ENCODE assay signal across 8 cellular contexts in the genomic region with DNA sequence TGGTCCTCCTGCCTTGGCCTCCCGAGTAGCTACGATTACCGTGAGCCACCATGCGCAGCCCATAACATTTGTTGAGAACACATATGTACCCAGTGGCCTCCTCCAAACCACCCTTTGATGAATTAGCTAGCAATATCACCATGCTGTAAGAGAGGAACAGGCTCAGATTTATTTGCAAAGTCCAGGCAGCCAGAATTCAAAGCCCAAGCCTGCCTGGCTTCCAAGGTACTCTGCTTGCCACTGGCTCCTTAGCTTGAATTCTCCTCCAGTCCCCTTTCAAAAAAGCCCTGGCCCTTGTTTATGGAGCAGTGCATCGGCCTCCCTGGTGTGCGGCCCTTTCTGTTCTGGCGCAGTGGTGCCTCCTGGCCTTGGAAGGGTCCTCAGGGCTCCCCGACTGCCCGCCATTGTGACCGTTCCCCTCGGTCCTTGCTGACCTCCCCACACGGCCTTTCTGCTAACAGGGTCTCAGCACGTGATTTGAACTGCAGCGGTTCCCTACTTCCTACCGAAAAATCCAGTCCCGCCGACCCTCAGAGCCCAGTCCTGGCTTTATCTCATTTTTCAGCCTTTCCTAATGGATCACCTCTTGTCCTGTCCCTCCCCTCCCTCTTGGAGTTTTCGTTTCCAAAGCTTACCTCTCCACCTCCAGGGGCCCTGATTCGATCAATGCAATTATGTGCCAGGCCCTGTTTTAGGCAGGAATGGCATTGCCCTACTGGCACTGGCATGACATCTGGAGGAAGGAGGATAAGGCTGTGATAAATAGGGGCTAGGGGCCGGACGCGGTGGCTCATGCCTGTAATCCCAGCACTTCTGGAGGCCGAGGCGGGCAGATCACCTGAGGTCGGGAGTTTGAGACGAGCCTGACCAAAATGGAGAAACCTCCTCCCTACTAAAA. TPM values are rescaled to one million over a fixed set of nuclear protein-coding genes. Genes with fewer than 3 reads are reported as not detected.
A peak's percentile ranks its signal among the peaks of the same experiment; 100 is the strongest.
DNase-seq lines count a peak whose midpoint lies in the region; ATAC-seq, FAIRE-seq and TF ChIP-seq lines count a peak whose summit lies in the region.

No MANE protein-coding gene starts in this region.

- peak overlapping the region in 1 of 2 donors; percentile 85 for H3K4me3 ChIP-seq in CD4-positive, alpha-beta memory T cell (ENCODE audit: low read length in 2 of 2)
- H3K4me3 ChIP-seq in Panc1 (ENCODE audit: low read depth in 2 of 2, low read length in 2 of 2) (peak overlapping the region; percentile 51 to 63), endothelial cell of umbilical vein (replicated peaks in 1 of 3; ENCODE audit: insufficient read depth in 1 of 3, low read depth in 1 of 3, low read length in 3 of 3) (no peak overlapping the region), prostate gland (peak overlapping the region in 1 of 2 donors; percentile 67), trophoblast cell (ENCODE audit: low read depth, low read length) (no peak overlapping the region)

- no peak overlapping the region for H2AK5ac ChIP-seq in trophoblast cell (ENCODE audit: low read length)

- H3K9ac ChIP-seq in endothelial cell of umbilical vein (replicated peaks; ENCODE audit: extremely low read depth, insufficient read depth, low read length) (no peak overlapping the region), trophoblast cell (ENCODE audit: low read length) (no peak overlapping the region)

- no peak overlapping the region for H2BK120ac ChIP-seq in trophoblast cell (ENCODE audit: insufficient read depth, low read length, poor library complexity)

- H3K79me1 ChIP-seq in trophoblast cell (ENCODE audit: low read length): peaks cover 8% of the 10 kb centered on the region

- no peak for DNase-seq in CD4-positive, alpha-beta memory T cell
- DNase-seq in Panc1 (ENCODE audit: low read depth, low spot score): no peak
- no peak for DNase-seq in endothelial cell of umbilical vein (ENCODE audit: low read depth, low spot score)
- DNase-seq in prostate gland (ENCODE audit: low spot score): no peak
- no peak for DNase-seq in AG20443 (ENCODE audit: low spot score)
- DNase-seq in trophoblast cell: no peak
- DNase-seq in cerebellum (ENCODE audit: low spot score): no peak

- no peaks in the 10 kb centered on the region for H4K20me1 ChIP-seq in endothelial cell of umbilical vein (replicated peaks; ENCODE audit: control insufficient read depth, extremely low read depth, insufficient read depth, low read length)

- in situ Hi-C loops in Panc1 (cut with HindIII; ENCODE audit: low pct_unique_long_range_greater_than_20kb, low sequenced_read_pairs): no loop called here

- no peaks in the 10 kb centered on the region for H3K9me3 Mint-ChIP-seq in CD4-positive, alpha-beta memory T cell

- no peak overlapping the region for H3K4ac ChIP-seq in trophoblast cell (ENCODE audit: low read depth, low read length)

- H3K79me2 ChIP-seq in endothelial cell of umbilical vein (ENCODE audit: control insufficient read depth, insufficient read depth, low read length): peaks cover 19% of the 10 kb centered on the region
- H3K79me2 ChIP-seq in trophoblast cell (ENCODE audit: control insufficient read depth, insufficient read depth, low read length, poor library complexity): peaks cover 7% of the 10 kb centered on the region

- no peak overlapping the region for H3K4me2 ChIP-seq in endothelial cell of umbilical vein (ENCODE audit: insufficient read depth, low read length)
- H3K4me2 ChIP-seq in trophoblast cell (ENCODE audit: low read length): no peak overlapping the region

- BruUV-seq in Panc1 (replicated peaks; lab: Mats Ljungman, UMichigan): no TSS peak
- BruUV-seq in endothelial cell of umbilical vein (replicated peaks; lab: Mats Ljungman, UMichigan): no TSS peak

- H3K23ac ChIP-seq in trophoblast cell (ENCODE audit: low read length): no peak overlapping the region

- FAIRE-seq in endothelial cell of umbilical vein (lab: Jason Lieb, UNC): peak; percentile 18

- peaks cover 5 to 22% (median 11%) of the 10 kb centered on the region in 4 donors for H3K4me1 Mint-ChIP-seq in CD4-positive, alpha-beta memory T cell

- dilution Hi-C loops in endothelial cell of umbilical vein (cut with MboI; ENCODE audit: extremely low pct_ligation_motif_present, low sequenced_read_pairs): no loop called here

- no peak overlapping the region for H3K14ac ChIP-seq in trophoblast cell (ENCODE audit: low read length)

- H2AFZ ChIP-seq in endothelial cell of umbilical vein (ENCODE audit: low read depth, low read length) (no peak overlapping the region), trophoblast cell (ENCODE audit: insufficient read depth, low read length, poor library complexity) (no peak overlapping the region)

- H3K18ac ChIP-seq in trophoblast cell (ENCODE audit: low read length): no peak overlapping the region

- no peaks in the 10 kb centered on the region for H3K27me3 Mint-ChIP-seq in CD4-positive, alpha-beta memory T cell

- peaks cover 13% of the 10 kb centered on the region for H3K4me1 ChIP-seq in CD4-positive, alpha-beta memory T cell (ENCODE audit: insufficient read depth, low read length)
- H3K4me1 ChIP-seq in Panc1 (ENCODE audit: control insufficient read depth, insufficient read depth, low read length): peaks cover 45% of the 10 kb centered on the region
- peaks cover 3% of the 10 kb centered on the region for H3K4me1 ChIP-seq in endothelial cell of umbilical vein (ENCODE audit: control insufficient read depth, extremely low read depth, insufficient read depth, low read length)
- H3K4me1 ChIP-seq in prostate gland (replicated peaks): peaks cover 7% of the 10 kb centered on the region
- H3K4me1 ChIP-seq in trophoblast cell (ENCODE audit: control insufficient read depth in 1 of 2, insufficient read depth in 2 of 2, low read length in 2 of 2): peaks cover 19 to 29% of the 10 kb centered on the region in 2 experiments

- no peaks in the 10 kb centered on the region for H3K9me1 ChIP-seq in endothelial cell of umbilical vein (replicated peaks; ENCODE audit: control insufficient read depth, extremely low read depth, insufficient read depth, low read length)

- H3K27me3 ChIP-seq in CD4-positive, alpha-beta memory T cell (ENCODE audit: insufficient read depth, low read length): no peaks in the 10 kb centered on the region
- no peaks in the 10 kb centered on the region for H3K27me3 ChIP-seq in Panc1 (ENCODE audit: control insufficient read depth, insufficient read depth, low read length)
- no peaks in the 10 kb centered on the region for H3K27me3 ChIP-seq in endothelial cell of umbilical vein (ENCODE audit: control insufficient read depth in 2 of 2, insufficient read depth in 2 of 2, low read length in 2 of 2)
- no peaks in the 10 kb centered on the region for H3K27me3 ChIP-seq in prostate gland (replicated peaks; ENCODE audit: insufficient read depth)
- no peaks in the 10 kb centered on the region for H3K27me3 ChIP-seq in trophoblast cell (ENCODE audit: insufficient read depth, low read length)

- H4K91ac ChIP-seq in trophoblast cell (ENCODE audit: low read depth, low read length): no peak overlapping the region

- TF ChIP-seq CTCF in Panc1 (IDR thresholded peaks at IDR 0.05) (no peak), endothelial cell of umbilical vein (IDR thresholded peaks at IDR 0.05; ENCODE audit: extremely low read depth in 1 of 2, insufficient read depth in 1 of 2, low read depth in 1 of 2, low read length in 2 of 2) (no peak), prostate gland (IDR thresholded peaks at IDR 0.05) (no peak)

- peaks cover 3% of the 10 kb centered on the region for H3K36me3 ChIP-seq in CD4-positive, alpha-beta memory T cell (ENCODE audit: insufficient read depth, low read length)
- H3K36me3 ChIP-seq in Panc1 (ENCODE audit: control insufficient read depth, insufficient read depth, low read length): no peaks in the 10 kb centered on the region
- H3K36me3 ChIP-seq in endothelial cell of umbilical vein (ENCODE audit: control insufficient read depth in 2 of 2, extremely low read depth in 1 of 2, insufficient read depth in 2 of 2, low read length in 2 of 2): peaks cover 0 to 6% of the 10 kb centered on the region in 2 experiments
- H3K36me3 ChIP-seq in prostate gland: no peaks in the 10 kb centered on the region
- peaks cover 4 to 13% of the 10 kb centered on the region in 2 experiments for H3K36me3 ChIP-seq in trophoblast cell (ENCODE audit: control insufficient read depth in 1 of 2, insufficient read depth in 2 of 2, low read length in 2 of 2)

- TF ChIP-seq POLR2A in endothelial cell of umbilical vein (IDR thresholded peaks at IDR 0.05; ENCODE audit: low read depth, low read length) (no peak), prostate gland (IDR thresholded peaks at IDR 0.05) (no peak)

- no peaks in the 10 kb centered on the region for H3K9me3 ChIP-seq in CD4-positive, alpha-beta memory T cell (ENCODE audit: control insufficient read depth in 1 of 2, low read length in 2 of 2)
- H3K9me3 ChIP-seq in Panc1 (ENCODE audit: control insufficient read depth, insufficient read depth, low read depth, low read length) (no peaks in the 10 kb centered on the region), endothelial cell of umbilical vein (replicated peaks; ENCODE audit: control insufficient read depth, insufficient read depth, low read length) (no peaks in the 10 kb centered on the region), prostate gland (no peaks in the 10 kb centered on the region), trophoblast cell (ENCODE audit: insufficient read depth, low read depth, low read length) (peaks cover 2% of the 10 kb centered on the region)

- H3K27ac Mint-ChIP-seq in CD4-positive, alpha-beta memory T cell: peak overlapping the region in 6 of 7 donors; percentile 51 to 78 (median 76)

- no peak overlapping the region for H4K12ac ChIP-seq in trophoblast cell (ENCODE audit: low read depth, low read length)

- peak overlapping the region; percentile 29 to 71 (median 65) for H3K4me3 Mint-ChIP-seq in CD4-positive, alpha-beta memory T cell

- H2BK5ac ChIP-seq in trophoblast cell (ENCODE audit: low read depth, low read length, poor library complexity): no peak overlapping the region

- no peak overlapping the region for H3K27ac ChIP-seq in CD4-positive, alpha-beta memory T cell (ENCODE audit: low read depth, low read length)
- H3K27ac ChIP-seq in Panc1 (ENCODE audit: low read length): peak overlapping the region; percentile 29; the same call in 1 of the 2 replicates
- H3K27ac ChIP-seq in endothelial cell of umbilical vein (ENCODE audit: insufficient read depth, low read depth, low read length): no peak overlapping the region
- H3K27ac ChIP-seq in prostate gland: peak overlapping the region; percentile 92
- no peak overlapping the region for H3K27ac ChIP-seq in trophoblast cell (ENCODE audit: low read depth, low read length)

- peak; percentile 2; the same call in 1 of the 2 replicates for ATAC-seq in Panc1
- ATAC-seq in HG02588 (IDR thresholded peaks at IDR 0.05; ENCODE audit: unreplicated experiment): no peak

- peaks cover 0 to 14% of the 10 kb centered on the region in 2 donors for H3K36me3 Mint-ChIP-seq in CD4-positive, alpha-beta memory T cell

- WGBS in prostate gland: 65% methylated on average over 26 of the region's 26 CpGs
- WGBS in trophoblast cell (ENCODE audit: extremely low coverage, insufficient coverage, insufficient read length): no CpG with 5 or more reads among the region's 26 CpGs

- H2BK12ac ChIP-seq in trophoblast cell (ENCODE audit: low read length): no peak overlapping the region

- no peak overlapping the region for H4K8ac ChIP-seq in trophoblast cell (ENCODE audit: low read depth, low read length)

- POLR2A ChIA-PET in CD4-positive, alpha-beta memory T cell (lab: Charles Lee; ENCODE audit: partially characterized antibody): interaction anchor here (0.9 kb wide), 1 partner anchor 15 kb away, joined by 3 read pairs; no protein-coding TSS in a partner anchor
- POLR2A ChIA-PET in Panc1 (lab: Charles Lee) (interaction anchor here (0.5 to 0.6 kb wide), 2 partner anchors 24 to 58 kb away, joined by 3 to 17 read pairs; no protein-coding TSS in a partner anchor), endothelial cell of umbilical vein (lab: Charles Lee) (no interaction called here)

- intact Hi-C loops in CD4-positive, alpha-beta memory T cell (cut with micrococcal nuclease): loop anchor here (2.0 kb wide), 1 partner anchor 23 kb away; a partner anchor contains a TSS
- intact Hi-C loops in Panc1 (cut with micrococcal nuclease; ENCODE audit: unreplicated experiment) (no loop called here), endothelial cell of umbilical vein (cut with micrococcal nuclease) (no loop called here), prostate gland (cut with DNase I) (no loop called here)

- CTCF ChIA-PET in CD4-positive, alpha-beta memory T cell (lab: Charles Lee; ENCODE audit: partially characterized antibody): interaction anchor here (0.6 to 4.8 kb wide), 7 partner anchors 10 to 96 kb away, joined by 3 to 38 read pairs (median 7); no protein-coding TSS in a partner anchor
- CTCF ChIA-PET in Panc1 (lab: Charles Lee) (no interaction called here), endothelial cell of umbilical vein (lab: Charles Lee) (interaction anchor here (0.7 to 3.8 kb wide), 9 partner anchors 12 to 93 kb away, joined by 3 to 28 read pairs (median 3); a partner anchor contains a TSS)

RNA-seq across cellular contexts. Expression of a gene that starts 22.0 kb away (rescaled TPM):
- total RNA-seq in CD4-positive, alpha-beta memory T cell: 1 to 10 TPM; 7.9 to 8.1 TPM
- polyA plus RNA-seq in CD4-positive, alpha-beta memory T cell: 1 to 10 TPM in 1 of 2 donors, under 1 TPM in 1; 0.08 to 1.5 TPM
- 33.6 TPM for total RNA-seq in Panc1 (2021; ENCODE audit: unreplicated experiment)
- 37.2 TPM for polyA plus RNA-seq in Panc1 (2012; ENCODE audit: insufficient read length)
- total RNA-seq in endothelial cell of umbilical vein: 108 and 132 TPM in 2 replicates
- 154 and 187 TPM in 2 replicates for polyA plus RNA-seq in endothelial cell of umbilical vein
- polyA plus RNA-seq in endothelial cell of umbilical vein (2011; cell fraction: cytosol; rRNA removed): 55.5 and 101 TPM in 2 replicates
- 267 and 310 TPM in 2 replicates for polyA plus RNA-seq in endothelial cell of umbilical vein (2011; cell fraction: nucleus; rRNA removed)
- polyA plus RNA-seq in endothelial cell of umbilical vein (2012): 31.9 and 66.1 TPM in 2 replicates
- polyA minus RNA-seq in endothelial cell of umbilical vein: 50.6 and 59.6 TPM in 2 replicates
- 16.9 TPM for polyA minus RNA-seq in endothelial cell of umbilical vein (2011; cell fraction: cytosol; rRNA and poly(A)+ RNA removed)
- 50.4 and 76.0 TPM in 2 replicates for polyA minus RNA-seq in endothelial cell of umbilical vein (2011; cell fraction: nucleus; rRNA and poly(A)+ RNA removed)
- 100 to 1,000 TPM; 147 to 169 TPM for total RNA-seq in prostate gland
- 21.2 and 21.7 TPM in 2 replicates for polyA plus RNA-seq in trophoblast cell (2013)
- total RNA-seq in cerebellum: 46.8 TPM

RNA-seq across cellular contexts. Expression of a gene that starts 38.9 kb away (rescaled TPM):
- not detected for total RNA-seq in CD4-positive, alpha-beta memory T cell
- not detected for polyA plus RNA-seq in CD4-positive, alpha-beta memory T cell
- total RNA-seq in Panc1 (2021; ENCODE audit: unreplicated experiment): not detected
- not detected for polyA plus RNA-seq in Panc1 (2012; ENCODE audit: insufficient read length)
- total RNA-seq in endothelial cell of umbilical vein: not detected in 2 replicates
- polyA plus RNA-seq in endothelial cell of umbilical vein: not detected in 2 replicates
- polyA plus RNA-seq in endothelial cell of umbilical vein (2011; cell fraction: cytosol; rRNA removed): 0.04 TPM in 1 of 2 replicates, not detected in the other
- not detected in 2 replicates for polyA plus RNA-seq in endothelial cell of umbilical vein (2011; cell fraction: nucleus; rRNA removed)
- polyA plus RNA-seq in endothelial cell of umbilical vein (2012): not detected in 2 replicates
- not detected in 2 replicates for polyA minus RNA-seq in endothelial cell of umbilical vein
- not detected for polyA minus RNA-seq in endothelial cell of umbilical vein (2011; cell fraction: cytosol; rRNA and poly(A)+ RNA removed)
- not detected in 2 replicates for polyA minus RNA-seq in endothelial cell of umbilical vein (2011; cell fraction: nucleus; rRNA and poly(A)+ RNA removed)
- under 1 TPM in 1 of 2 donors, not detected in 1; 0.51 TPM for total RNA-seq in prostate gland
- 0.05 and 0.17 TPM in 2 replicates for polyA plus RNA-seq in trophoblast cell (2013)
- total RNA-seq in cerebellum: not detected

RNA-seq across cellular contexts. Expression of a gene that starts 45.3 kb away (rescaled TPM):
- 10 to 100 TPM; 85.5 to 90.3 TPM for total RNA-seq in CD4-positive, alpha-beta memory T cell
- 10 to 100 TPM in 1 of 2 donors, 1 to 10 TPM in 1; 8.9 to 23.4 TPM for polyA plus RNA-seq in CD4-positive, alpha-beta memory T cell
- total RNA-seq in Panc1 (2021; ENCODE audit: unreplicated experiment): 71.3 TPM
- polyA plus RNA-seq in Panc1 (2012; ENCODE audit: insufficient read length): 39.7 TPM
- total RNA-seq in endothelial cell of umbilical vein: 71.0 and 78.6 TPM in 2 replicates
- polyA plus RNA-seq in endothelial cell of umbilical vein: 18.6 and 23.5 TPM in 2 replicates
- 24.3 and 27.6 TPM in 2 replicates for polyA plus RNA-seq in endothelial cell of umbilical vein (2011; cell fraction: cytosol; rRNA removed)
- polyA plus RNA-seq in endothelial cell of umbilical vein (2011; cell fraction: nucleus; rRNA removed): 36.4 and 39.8 TPM in 2 replicates
- polyA plus RNA-seq in endothelial cell of umbilical vein (2012): 42.9 and 57.4 TPM in 2 replicates
- 27.8 and 31.4 TPM in 2 replicates for polyA minus RNA-seq in endothelial cell of umbilical vein
- 33.1 TPM for polyA minus RNA-seq in endothelial cell of umbilical vein (2011; cell fraction: cytosol; rRNA and poly(A)+ RNA removed)
- polyA minus RNA-seq in endothelial cell of umbilical vein (2011; cell fraction: nucleus; rRNA and poly(A)+ RNA removed): 22.2 and 27.0 TPM in 2 replicates
- 10 to 100 TPM; 44.4 to 60.7 TPM for total RNA-seq in prostate gland
- 88.5 and 92.7 TPM in 2 replicates for polyA plus RNA-seq in trophoblast cell (2013)
- 41.0 TPM for total RNA-seq in cerebellum

Comparison
In these comparisons a context has a peak if more than half of its experiments do, and no peak if none do; other contexts are left out.
1. H3K27ac ChIP-seq: peak in Panc1 (single experiment) and prostate gland (2 of 2); none in CD4-positive, alpha-beta memory T cell (single experiment), endothelial cell of umbilical vein (single experiment) and trophoblast cell (single experiment).
2. H3K4me3 ChIP-seq: peak in Panc1 (2 of 2); none in endothelial cell of umbilical vein (0 of 3) and trophoblast cell (single experiment).